In the genomic region with DNA sequence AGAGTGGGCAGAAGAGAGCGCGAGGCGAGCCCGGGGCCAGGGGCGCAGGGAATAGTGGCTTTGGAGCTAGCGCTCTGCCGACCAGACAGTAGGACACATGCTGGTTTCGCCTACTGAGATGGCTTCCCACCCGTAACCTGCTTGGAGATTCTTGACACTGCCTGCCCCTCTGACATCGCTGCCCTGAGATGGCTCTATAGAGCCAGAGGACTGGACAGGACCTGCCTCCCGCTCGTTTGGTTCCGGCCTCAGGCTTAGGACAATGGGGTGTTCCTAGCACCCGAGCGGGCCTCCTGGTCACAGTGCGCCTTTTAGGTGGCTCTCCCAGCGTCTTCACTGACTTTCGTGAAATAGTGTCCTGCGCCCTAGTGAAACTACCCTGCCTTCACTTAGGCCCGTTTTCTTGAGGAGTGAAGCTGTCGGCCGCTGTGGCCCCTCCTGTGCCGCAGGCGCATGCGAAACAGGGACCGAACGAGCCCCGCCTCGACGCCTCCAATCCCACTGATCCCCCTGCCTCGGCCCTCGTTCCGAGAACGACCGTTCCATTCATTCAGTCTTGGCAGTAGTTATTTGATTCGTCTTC, we compare ENCODE assay signal across 7 cellular contexts. TPM values are rescaled to one million over a fixed set of nuclear protein-coding genes. Genes with fewer than 3 reads are reported as not detected.
DNase-seq lines count a peak whose midpoint lies in the region; ATAC-seq, FAIRE-seq and TF ChIP-seq lines count a peak whose summit lies in the region.

No MANE protein-coding gene starts in this region.

- peaks cover 8% of the 10 kb centered on the region for H3K4me1 Mint-ChIP-seq in WTC11
- H3K4me1 Mint-ChIP-seq in stimulated activated effector memory CD8-positive, alpha-beta T cell treated with anti-CD3 and anti-CD28 coated beads, Interleukin-12 subunit alpha, Interleukin-12 subunit beta, amount 100 ng/mL, for 72 hours: peaks cover 24% of the 10 kb centered on the region

- peaks cover 20% of the 10 kb centered on the region for H3K36me3 Mint-ChIP-seq in WTC11
- peaks cover 64% of the 10 kb centered on the region for H3K36me3 Mint-ChIP-seq in stimulated activated effector memory CD8-positive, alpha-beta T cell treated with anti-CD3 and anti-CD28 coated beads, Interleukin-12 subunit alpha, Interleukin-12 subunit beta, amount 100 ng/mL, for 72 hours

- peak overlapping the region; percentile 77 for H3K4me2 ChIP-seq in HepG2 (ENCODE audit: low read depth, low read length)

- peaks cover 0 to 5% of the 10 kb centered on the region in 2 experiments; a peak in 1 of 5 replicates for H3K36me3 ChIP-seq in HepG2 (replicated peaks in 1 of 2; ENCODE audit: control insufficient read depth in 1 of 2, insufficient read depth in 2 of 2, low read length in 2 of 2)

- peak overlapping the region; percentile 57 to 87 (median 76) for H3K4me3 ChIP-seq in HepG2 (replicated peaks in 1 of 3; ENCODE audit: insufficient read depth in 1 of 3, low read depth in 2 of 3, low read length in 3 of 3)

- peak; percentile 5 for ATAC-seq in GM18858 (IDR thresholded peaks at IDR 0.05; ENCODE audit: unreplicated experiment)
- peak; percentile 5 for ATAC-seq in HG03469 (IDR thresholded peaks at IDR 0.05; ENCODE audit: unreplicated experiment)
- no peak for ATAC-seq in WTC11
- peak; percentile 32 for ATAC-seq in HepG2
- peak; percentile 0 for ATAC-seq in stimulated activated effector memory CD8-positive, alpha-beta T cell treated with anti-CD3 and anti-CD28 coated beads, Interleukin-12 subunit alpha, Interleukin-12 subunit beta, amount 100 ng/mL, for 72 hours
- no peak for ATAC-seq in GM18520 (IDR thresholded peaks at IDR 0.05; ENCODE audit: unreplicated experiment)

- H3K9me3 ChIP-seq in HepG2 (ENCODE audit: low read length): no peaks in the 10 kb centered on the region

- in situ Hi-C loops in HepG2 (cut with HindIII; ENCODE audit: extremely low pct_ligation_motif_present, low pct_unique_long_range_greater_than_20kb): no loop called here

- no peak for TF ChIP-seq RAD21 in HepG2 (CRISPR knock-in tag; IDR thresholded peaks at IDR 0.05)

- H3K9ac ChIP-seq in HepG2 (ENCODE audit: insufficient read depth, low read depth, low read length): peak overlapping the region; percentile 87

- no peak for TF ChIP-seq POLR2A in HepG2 (IDR thresholded peaks at IDR 0.05; ENCODE audit: insufficient read depth in 1 of 2, low read depth in 2 of 2, low read length in 2 of 2)

- CTCF ChIA-PET in WTC11 (lab: Charles Lee): interaction anchor here (0.6 to 1.4 kb wide), 3 partner anchors 84 to 256 kb away, joined by 3 to 8 read pairs (median 4); a partner anchor contains a TSS
- CTCF ChIA-PET in HepG2 (lab: Yijun Ruan, JAX; ENCODE audit: low intra/inter-chr PET ratio, low total read pairs): no interaction called here

- POLR2A ChIA-PET in WTC11 (lab: Charles Lee) (interaction anchor here (0.6 to 2.1 kb wide), 5 partner anchors 10 to 248 kb away, joined by 5 to 12 read pairs (median 8); a partner anchor contains a TSS), HepG2 (lab: Yijun Ruan, JAX) (interaction anchor here (0.8 to 2.6 kb wide), 15 partner anchors 13 to 184 kb away, joined by 3 to 36 read pairs (median 9); a partner anchor contains a TSS)

- H3K27ac ChIP-seq in cingulate gyrus (ENCODE audit: low read depth, low read length): peak overlapping the region; percentile 72
- peak overlapping the region; percentile 92 for H3K27ac ChIP-seq in HepG2 (ENCODE audit: extremely low read length, insufficient read depth, low read length)

- TF ChIP-seq CTCF in WTC11 (IDR thresholded peaks at IDR 0.05) (no peak), HepG2 (CRISPR knock-in tag; IDR thresholded peaks at IDR 0.05) (no peak)

- H3K27ac Mint-ChIP-seq in WTC11: peak overlapping the region; percentile 84
- peak overlapping the region; percentile 98 for H3K27ac Mint-ChIP-seq in stimulated activated effector memory CD8-positive, alpha-beta T cell treated with anti-CD3 and anti-CD28 coated beads, Interleukin-12 subunit alpha, Interleukin-12 subunit beta, amount 100 ng/mL, for 72 hours

- FAIRE-seq in HepG2 (lab: Jason Lieb, UNC): no peak

- no peaks in the 10 kb centered on the region for H3K9me3 Mint-ChIP-seq in WTC11
- H3K9me3 Mint-ChIP-seq in stimulated activated effector memory CD8-positive, alpha-beta T cell treated with anti-CD3 and anti-CD28 coated beads, Interleukin-12 subunit alpha, Interleukin-12 subunit beta, amount 100 ng/mL, for 72 hours: no peaks in the 10 kb centered on the region

- H4K20me1 ChIP-seq in HepG2 (ENCODE audit: insufficient read depth, low read length): no peaks in the 10 kb centered on the region

- intact Hi-C loops in HepG2 (cut with micrococcal nuclease; ENCODE audit: unreplicated experiment): loop anchor here (1.0 to 2.0 kb wide), 2 partner anchors 26 to 83 kb away; a partner anchor contains a TSS

- TSS peak; percentile 77 for BruUV-seq in HepG2 (replicated peaks; lab: Mats Ljungman, UMichigan)

- H3K4me1 ChIP-seq in HepG2 (ENCODE audit: insufficient read depth, low read length): peaks cover 30% of the 10 kb centered on the region

- peak; percentile 10 for DNase-seq in WTC11 (ENCODE audit: low spot score)
- no peak for DNase-seq in HepG2 (ENCODE audit: low spot score)
- DNase-seq in stimulated activated effector memory CD8-positive, alpha-beta T cell treated with anti-CD3 and anti-CD28 coated beads, Interleukin-12 subunit alpha, Interleukin-12 subunit beta, amount 100 ng/mL, for 72 hours (ENCODE audit: low spot score in 2 of 2): peak in 1 of 2 donors; percentile 3

- H3K27me3 Mint-ChIP-seq in WTC11 (ENCODE audit: low read depth): no peaks in the 10 kb centered on the region

- no peak for TF ChIP-seq EP300 in HepG2 (IDR thresholded peaks at IDR 0.05; ENCODE audit: low read depth in 2 of 2, low read length in 2 of 2)
- TF ChIP-seq EP300 in HepG2 (CRISPR knock-in tag; IDR thresholded peaks at IDR 0.05; ENCODE audit: borderline replicate concordance): no peak

- WGBS in HepG2 (ENCODE audit: low lambda C conversion rate): 0% methylated on average over 10 of the region's 36 CpGs

- H3K4me3 Mint-ChIP-seq in WTC11: peak overlapping the region; percentile 80
- H3K4me3 Mint-ChIP-seq in stimulated activated effector memory CD8-positive, alpha-beta T cell treated with anti-CD3 and anti-CD28 coated beads, Interleukin-12 subunit alpha, Interleukin-12 subunit beta, amount 100 ng/mL, for 72 hours: peak overlapping the region; percentile 92

- H2AFZ ChIP-seq in HepG2 (ENCODE audit: low read length): no peak overlapping the region

- no peaks in the 10 kb centered on the region; a peak in 1 of 5 replicates for H3K27me3 ChIP-seq in HepG2 (ENCODE audit: control insufficient read depth in 1 of 2, insufficient read depth in 2 of 2, low read length in 2 of 2)

- H3K79me2 ChIP-seq in HepG2 (ENCODE audit: insufficient read depth, low read length): peaks cover 40% of the 10 kb centered on the region

TF ChIP-seq in WTC11, 78 proteins besides CTCF, POLR2A, EP300 and RAD21 (continues in another document):
- no peak for TF ChIP-seq NR3C1 (CRISPR knock-in tag; conservative IDR thresholded peaks at IDR 0.05; ENCODE audit: low read depth)
- no peak for TF ChIP-seq ZNF416 (CRISPR knock-in tag; IDR thresholded peaks at IDR 0.05)

TF ChIP-seq in HepG2, 621 proteins besides CTCF, POLR2A, EP300 and RAD21 (continues in another document):
- TF ChIP-seq ZNF350 (CRISPR knock-in tag; IDR thresholded peaks at IDR 0.05; ENCODE audit: borderline replicate concordance, low read depth) (0 out of 2 replicates have a peak, but pooled peaks have one; percentile 20), NFYB (CRISPR knock-in tag; IDR thresholded peaks at IDR 0.05) (no peak), YEATS4 (CRISPR knock-in tag; IDR thresholded peaks at IDR 0.05; ENCODE audit: borderline replicate concordance) (peak; percentile 38; the same call in 1 of the 2 replicates), POLR2G (IDR thresholded peaks at IDR 0.05; ENCODE audit: low read depth, low read length) (peak; percentile 45; the same call in 1 of the 2 replicates)
- TF ChIP-seq, protein P1, sequence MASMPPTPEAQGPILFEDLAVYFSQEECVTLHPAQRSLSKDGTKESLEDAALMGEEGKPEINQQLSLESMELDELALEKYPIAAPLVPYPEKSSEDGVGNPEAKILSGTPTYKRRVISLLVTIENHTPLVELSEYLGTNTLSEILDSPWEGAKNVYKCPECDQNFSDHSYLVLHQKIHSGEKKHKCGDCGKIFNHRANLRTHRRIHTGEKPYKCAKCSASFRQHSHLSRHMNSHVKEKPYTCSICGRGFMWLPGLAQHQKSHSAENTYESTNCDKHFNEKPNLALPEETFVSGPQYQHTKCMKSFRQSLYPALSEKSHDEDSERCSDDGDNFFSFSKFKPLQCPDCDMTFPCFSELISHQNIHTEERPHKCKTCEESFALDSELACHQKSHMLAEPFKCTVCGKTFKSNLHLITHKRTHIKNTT (CRISPR knock-in tag; IDR thresholded peaks at IDR 0.05): no peak

RNA-seq across cellular contexts. Expression of a gene that starts 0.6 kb away (rescaled TPM):
- total RNA-seq in WTC11 (2021): 31.2 to 35.5 TPM (median 35.0 TPM) in 3 replicates
- total RNA-seq in HepG2 (2016; rRNA removed; fragmentation: Illumina TruSeq; extraction: Trizol): 17.7 and 20.2 TPM in 2 replicates
- total RNA-seq in HepG2 (2016; cell fraction: cytosol; rRNA removed; fragmentation: Illumina TruSeq; extraction: Trizol; ENCODE audit: low read depth): 6.4 and 8.4 TPM in 2 replicates
- 15.4 and 23.4 TPM in 2 replicates for total RNA-seq in HepG2 (2016; cell fraction: insoluble cytoplasmic fraction; rRNA removed; fragmentation: Illumina TruSeq; extraction: Trizol)
- 5.9 and 8.0 TPM in 2 replicates for total RNA-seq in HepG2 (2016; cell fraction: membrane; rRNA removed; fragmentation: Illumina TruSeq; extraction: Trizol)
- total RNA-seq in HepG2 (2016; cell fraction: nucleus; rRNA removed; fragmentation: Illumina TruSeq; extraction: Trizol): 32.2 and 32.9 TPM in 2 replicates
- 8.1 and 9.4 TPM in 2 replicates for polyA plus RNA-seq in HepG2 (2011; rRNA removed)
- 3.9 and 5.4 TPM in 2 replicates for polyA plus RNA-seq in HepG2 (2011; cell fraction: cytosol; rRNA removed)
- polyA plus RNA-seq in HepG2 (2011; cell fraction: nucleus; rRNA removed): 20.4 and 28.1 TPM in 2 replicates
- polyA plus RNA-seq in HepG2 (2012): 15.7 and 16.6 TPM in 2 replicates
- 0.29 and 0.52 TPM in 2 replicates for polyA plus RNA-seq in HepG2 (2016; cell fraction: cytosol; fragmentation: Illumina TruSeq; extraction: Trizol; ENCODE audit: low read depth)
- polyA plus RNA-seq in HepG2 (2016; cell fraction: insoluble cytoplasmic fraction; fragmentation: Illumina TruSeq; extraction: Trizol; ENCODE audit: low read depth): 11.6 and 13.1 TPM in 2 replicates
- polyA plus RNA-seq in HepG2 (2016; cell fraction: membrane; fragmentation: Illumina TruSeq; extraction: Trizol; ENCODE audit: low read depth): 0.81 and 1.9 TPM in 2 replicates
- 37.8 and 38.6 TPM in 2 replicates for polyA plus RNA-seq in HepG2 (2016; cell fraction: nucleus; fragmentation: Illumina TruSeq; extraction: Trizol; ENCODE audit: insufficient read depth, low read depth)
- 14.6 and 39.7 TPM in 2 replicates for polyA minus RNA-seq in HepG2 (2011; rRNA and poly(A)+ RNA removed; ENCODE audit: low replicate concordance)
- 10.4 and 10.5 TPM in 2 replicates for polyA minus RNA-seq in HepG2 (2011; cell fraction: cytosol; rRNA and poly(A)+ RNA removed)
- 50.1 and 73.2 TPM in 2 replicates for polyA minus RNA-seq in HepG2 (2011; cell fraction: nucleus; rRNA and poly(A)+ RNA removed)

Comparison
In these comparisons a context has a peak if more than half of its experiments do, and no peak if none do; other contexts are left out.
1. ATAC-seq: peak in GM18858 (single experiment), HG03469 (single experiment), HepG2 (single experiment) and stimulated activated effector memory CD8-positive, alpha-beta T cell treated with anti-CD3 and anti-CD28 coated beads, Interleukin-12 subunit alpha, Interleukin-12 subunit beta, amount 100 ng/mL, for 72 hours (single experiment); none in WTC11 (single experiment) and GM18520 (single experiment).